In the genomic region with DNA sequence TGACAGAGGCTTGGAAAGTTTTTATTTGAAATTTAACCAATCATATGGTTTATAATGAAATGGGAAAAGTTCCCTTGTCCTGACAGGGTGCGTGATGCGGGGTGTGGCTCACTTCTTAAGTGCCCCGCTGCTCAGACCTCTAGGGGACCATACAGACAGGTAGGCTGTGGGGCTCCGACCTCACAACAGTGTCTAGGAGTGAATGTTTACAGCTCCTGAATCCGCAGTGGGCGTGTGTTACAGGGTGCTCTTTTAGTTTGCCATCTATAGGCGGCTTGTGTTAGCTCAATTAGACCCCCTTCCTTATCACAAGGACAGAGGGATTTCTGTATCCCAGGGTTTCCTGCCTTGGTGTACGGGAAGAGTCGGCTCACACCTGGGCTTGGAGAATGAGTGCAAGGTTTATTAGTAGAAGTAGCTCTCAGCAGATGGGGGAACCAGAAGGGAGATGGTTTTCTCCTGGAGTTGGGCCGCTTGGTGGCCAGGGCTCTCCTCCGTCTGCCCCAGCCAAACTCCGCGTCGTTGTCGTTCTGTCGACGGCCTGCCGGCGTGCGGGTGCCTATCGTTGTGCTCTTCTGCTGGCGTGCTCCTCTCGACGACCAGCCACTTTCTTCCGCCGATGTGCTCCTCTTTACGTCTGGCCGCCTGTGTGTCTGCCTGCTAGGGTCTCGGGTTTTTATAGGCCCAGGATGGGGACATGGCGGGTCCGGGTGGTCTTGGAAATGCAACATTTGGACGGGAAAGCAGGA, we compare ENCODE assay signal across 19 cellular contexts.
DNase-seq lines count a peak whose midpoint lies in the region; ATAC-seq and TF ChIP-seq lines count a peak whose summit lies in the region.
"Had no signal": no experiment of that assay in that cellular context is flagged by ENCODE, and none has a peak within 500 bp of the region (broad histone marks: within the 10 kb centered on the region; RNA-seq: fewer than 3 reads in every experiment).

No MANE protein-coding gene starts in this region.

- WGBS in suprapubic skin = 93% methylated on average over 32 of the region's 32 CpGs

- intact Hi-C loops in left colon (cut with DNase I, micrococcal nuclease) = no loop called here

- H3K4me3 ChIP-seq in suprapubic skin = no peak overlapping the region
- H3K4me3 ChIP-seq: coronary artery, psoas muscle, skin epidermis had no signal

- peaks cover 9% of the 10 kb centered on the region for H3K36me3 ChIP-seq in suprapubic skin

- no peaks in the 10 kb centered on the region for H3K27me3 ChIP-seq in suprapubic skin

- peak overlapping the region; percentile 28 for H3K27ac ChIP-seq in caudate nucleus (ENCODE audit: low read depth, low read length)
- H3K27ac ChIP-seq in suprapubic skin = peak overlapping the region; percentile 13
- H3K27ac ChIP-seq: psoas muscle, WERI-Rb-1 had no signal

- DNase-seq in NCI-H1417 (lab: John Stamatoyannopoulos, UW) = peak in 2 of 3 experiments; percentile 13 to 27
- no peak for DNase-seq in NCI-H1417 treated with DMSO at 0.1 percent for 48 hours (lab: John Stamatoyannopoulos, UW)
- DNase-seq in caudate nucleus (lab: John Stamatoyannopoulos, UW) = no peak
- no peak for DNase-seq in left colon
- DNase-seq in suprapubic skin (ENCODE audit: low spot score in 2 of 2) = no peak
- DNase-seq in mucosa of gallbladder (ENCODE audit: low spot score) = no peak
- no peak for DNase-seq in amygdala (lab: John Stamatoyannopoulos, UW)
- no peak for DNase-seq in NCI-H2196 treated with DMSO at 0.1 percent for 48 hours (lab: John Stamatoyannopoulos, UW; ENCODE audit: unreplicated experiment)
- DNase-seq: activated CD4-positive, alpha-beta T cell treated with anti-CD3 and anti-CD28 coated beads, Interleukin-2, amount 50 U/mL, for 4 hours; activated effector memory CD4-positive, alpha-beta T cell treated with Interleukin-2 at 50 U/mL for 16 hours; DMS79 treated with DMSO at 0.1 percent for 48 hours; NCI-H1092 treated with DMSO at 0.1 percent for 48 hours; NCI-H2081 treated with DMSO at 0.1 percent for 48 hours; psoas muscle; RPMI8226; WERI-Rb-1 had no signal

- no peak for TF ChIP-seq POLR2A in suprapubic skin (IDR thresholded peaks at IDR 0.05)

- TF ChIP-seq CTCF in suprapubic skin (IDR thresholded peaks at IDR 0.05) = no peak

- peak; percentile 29 for ATAC-seq in left colon
- ATAC-seq: psoas muscle; stimulated activated memory B cell treated with anti-CD40 and anti-IgM and Interleukin-4, amounts not matched to agents 10 μg/mL and 1 μg/mL and 100 μg/mL, for 72 hours had no signal

- no peak for TF ChIP-seq EP300 in suprapubic skin (IDR thresholded peaks at IDR 0.05)

- H3K4me1 ChIP-seq in suprapubic skin = peaks cover 13% of the 10 kb centered on the region
- H3K4me1 ChIP-seq: psoas muscle had no signal

- no peaks in the 10 kb centered on the region for H3K9me3 ChIP-seq in suprapubic skin
- H3K9me3 ChIP-seq: psoas muscle had no signal

Comparison
In these comparisons a context has a peak if more than half of its experiments do, and no peak if none do; other contexts are left out.
1. DNase-seq: peak in NCI-H1417 (2 of 3); none in NCI-H1417 treated with DMSO at 0.1 percent for 48 hours (single experiment), caudate nucleus (0 of 61), left colon (0 of 2), suprapubic skin (0 of 2), mucosa of gallbladder (single experiment), amygdala (0 of 56) and NCI-H2196 treated with DMSO at 0.1 percent for 48 hours (single experiment).